ENCODE assay signal across 13 cellular contexts in genomic region chr6:11411592-11411991, GRCh38.
DNase-seq lines count a peak whose midpoint lies in the region; ATAC-seq and TF ChIP-seq lines count a peak whose summit lies in the region.
"Had no signal": no experiment of that assay in that cellular context is flagged by ENCODE, and none has a peak within 500 bp of the region (broad histone marks: within the 10 kb centered on the region; RNA-seq: fewer than 3 reads in every experiment).

No MANE protein-coding gene starts in this region.

- CTCF ChIA-PET in CD4-positive, alpha-beta T cell (lab: Charles Lee): interaction anchor here (1.1 kb wide), 1 partner anchor 100 kb away, joined by 3 read pairs; no protein-coding TSS in a partner anchor

- H3K36me3 Mint-ChIP-seq in stimulated activated naive CD8-positive, alpha-beta T cell treated with anti-CD3 and anti-CD28 coated beads, Interleukin-15, Interleukin-2, amounts not matched to agents 100 ng/mL and 50 ng/mL, for 24 hours (ENCODE audit: low read depth): no peaks in the 10 kb centered on the region
- H3K36me3 Mint-ChIP-seq in activated naive CD8-positive, alpha-beta T cell treated with anti-CD3 and anti-CD28 coated beads, Interleukin-2, amount 10 ng/mL, durations not matched to agents 7 days and 5 days: peaks cover 13% of the 10 kb centered on the region
- H3K36me3 Mint-ChIP-seq in CD4-positive, alpha-beta T cell (ENCODE audit: low read depth): no peaks in the 10 kb centered on the region

- H3K4me3 ChIP-seq in mesodermal cell (ENCODE audit: extremely low read depth, insufficient read depth, low read length, poor library complexity, severe bottlenecking): no peak overlapping the region

- H3K4me3 Mint-ChIP-seq in stimulated activated naive CD8-positive, alpha-beta T cell treated with anti-CD3 and anti-CD28 coated beads, Interleukin-15, Interleukin-2, amounts not matched to agents 100 ng/mL and 50 ng/mL, for 24 hours: no peak overlapping the region
- no peak overlapping the region for H3K4me3 Mint-ChIP-seq in stimulated activated naive CD8-positive, alpha-beta T cell treated with anti-CD3 and anti-CD28 coated beads, Interleukin-15, amount 100 ng/mL, for 72 hours
- no peak overlapping the region for H3K4me3 Mint-ChIP-seq in activated naive CD8-positive, alpha-beta T cell treated with anti-CD3 and anti-CD28 coated beads, Interleukin-2, amount 10 ng/mL, durations not matched to agents 7 days and 5 days
- no peak overlapping the region for H3K4me3 Mint-ChIP-seq in CD4-positive, alpha-beta T cell

- H3K27me3 Mint-ChIP-seq in stimulated activated naive CD8-positive, alpha-beta T cell treated with anti-CD3 and anti-CD28 coated beads, Interleukin-15, Interleukin-2, amounts not matched to agents 100 ng/mL and 50 ng/mL, for 24 hours: peaks cover 3% of the 10 kb centered on the region
- no peaks in the 10 kb centered on the region for H3K27me3 Mint-ChIP-seq in stimulated activated naive CD8-positive, alpha-beta T cell treated with anti-CD3 and anti-CD28 coated beads, Interleukin-15, amount 100 ng/mL, for 72 hours
- no peaks in the 10 kb centered on the region for H3K27me3 Mint-ChIP-seq in activated naive CD8-positive, alpha-beta T cell treated with anti-CD3 and anti-CD28 coated beads, Interleukin-2, amount 10 ng/mL, durations not matched to agents 7 days and 5 days
- no peaks in the 10 kb centered on the region for H3K27me3 Mint-ChIP-seq in CD4-positive, alpha-beta T cell

- no peaks in the 10 kb centered on the region for H3K9me3 ChIP-seq in mesodermal cell (ENCODE audit: control insufficient read depth, low read length)
- no peaks in the 10 kb centered on the region for H3K9me3 ChIP-seq in CD4-positive, alpha-beta T cell (ENCODE audit: control insufficient read depth, low read length)

- intact Hi-C loops in CD4-positive, alpha-beta T cell (cut with DNase I, micrococcal nuclease): loop anchor here in 1 of 2 experiments (10.0 kb wide), 1 partner anchor 237 kb away; no protein-coding TSS in a partner anchor

- no peaks in the 10 kb centered on the region for H3K36me3 ChIP-seq in mesodermal cell (ENCODE audit: control insufficient read depth, insufficient read depth, low read length)

- peak overlapping the region; percentile 42 for H3K27ac ChIP-seq in mesodermal cell (ENCODE audit: low read depth, low read length, severe bottlenecking)
- H3K27ac ChIP-seq in CD4-positive, alpha-beta T cell (ENCODE audit: low read depth, low read length): no peak overlapping the region

- no peak for ATAC-seq in stimulated activated naive CD8-positive, alpha-beta T cell treated with anti-CD3 and anti-CD28 coated beads, Interleukin-15, amount 100 ng/mL, for 72 hours
- ATAC-seq in activated naive CD8-positive, alpha-beta T cell treated with anti-CD3 and anti-CD28 coated beads, Interleukin-2, amount 10 ng/mL, durations not matched to agents 7 days and 5 days (ENCODE audit: low read depth): no peak
- no peak for ATAC-seq in CD4-positive, alpha-beta T cell (ENCODE audit: poor library complexity)
- ATAC-seq in HG02798 (IDR thresholded peaks at IDR 0.05; ENCODE audit: poor library complexity, unreplicated experiment): no peak

- no peaks in the 10 kb centered on the region for H3K27me3 ChIP-seq in CD4-positive, alpha-beta T cell (ENCODE audit: control insufficient read depth, insufficient read depth, low read length)

- no peak for DNase-seq in stimulated activated naive CD8-positive, alpha-beta T cell treated with anti-CD3 and anti-CD28 coated beads, Interleukin-15, amount 100 ng/mL, for 72 hours
- no peak for DNase-seq in activated naive CD8-positive, alpha-beta T cell treated with anti-CD3 and anti-CD28 coated beads, Interleukin-2, amount 10 ng/mL, durations not matched to agents 7 days and 5 days
- DNase-seq in CD4-positive, alpha-beta T cell: no peak
- no peak for DNase-seq in NOMO-1 treated with DMSO at 0.1 percent for 48 hours (lab: John Stamatoyannopoulos, UW; ENCODE audit: unreplicated experiment)
- no peak for DNase-seq in NCI-H1436 treated with DMSO at 0.1 percent for 48 hours (lab: John Stamatoyannopoulos, UW)
- DNase-seq: AML-193; central memory CD4-positive, alpha-beta T cell; DMS79; midbrain; RPMI8226 had no signal

- H3K4me1 Mint-ChIP-seq in stimulated activated naive CD8-positive, alpha-beta T cell treated with anti-CD3 and anti-CD28 coated beads, Interleukin-15, Interleukin-2, amounts not matched to agents 100 ng/mL and 50 ng/mL, for 24 hours (ENCODE audit: low read depth): peaks cover 62% of the 10 kb centered on the region
- peaks cover 65% of the 10 kb centered on the region for H3K4me1 Mint-ChIP-seq in stimulated activated naive CD8-positive, alpha-beta T cell treated with anti-CD3 and anti-CD28 coated beads, Interleukin-15, amount 100 ng/mL, for 72 hours
- peaks cover 48% of the 10 kb centered on the region for H3K4me1 Mint-ChIP-seq in activated naive CD8-positive, alpha-beta T cell treated with anti-CD3 and anti-CD28 coated beads, Interleukin-2, amount 10 ng/mL, durations not matched to agents 7 days and 5 days
- peaks cover 26% of the 10 kb centered on the region for H3K4me1 Mint-ChIP-seq in CD4-positive, alpha-beta T cell (ENCODE audit: low read depth)

- H3K9me3 Mint-ChIP-seq in stimulated activated naive CD8-positive, alpha-beta T cell treated with anti-CD3 and anti-CD28 coated beads, Interleukin-15, Interleukin-2, amounts not matched to agents 100 ng/mL and 50 ng/mL, for 24 hours: no peaks in the 10 kb centered on the region
- peaks cover 0 to 11% of the 10 kb centered on the region in 2 donors for H3K9me3 Mint-ChIP-seq in stimulated activated naive CD8-positive, alpha-beta T cell treated with anti-CD3 and anti-CD28 coated beads, Interleukin-15, amount 100 ng/mL, for 72 hours
- H3K9me3 Mint-ChIP-seq in activated naive CD8-positive, alpha-beta T cell treated with anti-CD3 and anti-CD28 coated beads, Interleukin-2, amount 10 ng/mL, durations not matched to agents 7 days and 5 days: peaks cover 3% of the 10 kb centered on the region
- H3K9me3 Mint-ChIP-seq in CD4-positive, alpha-beta T cell: no peaks in the 10 kb centered on the region

- H3K4me1 ChIP-seq in mesodermal cell (ENCODE audit: control insufficient read depth, insufficient read depth, low read length, poor library complexity, severe bottlenecking): no peaks in the 10 kb centered on the region

- TF ChIP-seq CTCF in CD4-positive, alpha-beta T cell (IDR thresholded peaks at IDR 0.05): no peak

- 92 to 96% methylated on average over 1 to 2 of the region's 3 CpGs for WGBS in mesodermal cell (ENCODE audit: insufficient coverage in 2 of 2), 2 experiments

- POLR2A ChIA-PET in activated naive CD8-positive, alpha-beta T cell treated with anti-CD3 and anti-CD28 coated beads, Interleukin-2, amount 10 ng/mL, durations not matched to agents 7 days and 5 days (lab: Charles Lee): no interaction called here
- POLR2A ChIA-PET in CD4-positive, alpha-beta T cell (lab: Charles Lee): interaction anchor here (0.6 kb wide), 1 partner anchor 12 kb away, joined by 3 read pairs; no protein-coding TSS in a partner anchor

- peak overlapping the region; percentile 80 for H3K27ac Mint-ChIP-seq in stimulated activated naive CD8-positive, alpha-beta T cell treated with anti-CD3 and anti-CD28 coated beads, Interleukin-15, Interleukin-2, amounts not matched to agents 100 ng/mL and 50 ng/mL, for 24 hours
- peak overlapping the region in 1 of 2 donors; percentile 47 for H3K27ac Mint-ChIP-seq in stimulated activated naive CD8-positive, alpha-beta T cell treated with anti-CD3 and anti-CD28 coated beads, Interleukin-15, amount 100 ng/mL, for 72 hours
- H3K27ac Mint-ChIP-seq in activated naive CD8-positive, alpha-beta T cell treated with anti-CD3 and anti-CD28 coated beads, Interleukin-2, amount 10 ng/mL, durations not matched to agents 7 days and 5 days: peak overlapping the region; percentile 71
- no peak overlapping the region for H3K27ac Mint-ChIP-seq in CD4-positive, alpha-beta T cell
